ENCODE assay signal across 1 cellular context in genomic region chr20:63848003-63848911, GRCh38.
TF ChIP-seq lines count a peak whose summit lies in the region.

No MANE protein-coding gene starts in this region.

TF ChIP-seq in A549, 52 proteins besides CTCF, POLR2A, EP300 and RAD21 (continued from another document):
- TF ChIP-seq REST (IDR thresholded peaks at IDR 0.05) (no peak), ZNF302 (CRISPR knock-in tag; IDR thresholded peaks at IDR 0.05) (no peak), USF2 (IDR thresholded peaks at IDR 0.05) (no peak), RARB (CRISPR knock-in tag; IDR thresholded peaks at IDR 0.05) (no peak), EHMT2 (IDR thresholded peaks at IDR 0.05; ENCODE audit: low read depth) (no peak), ELK1 (IDR thresholded peaks at IDR 0.05; ENCODE audit: low read depth, low read length) (no peak), ESRRA (IDR thresholded peaks at IDR 0.05; ENCODE audit: borderline replicate concordance, low read length) (no peak), PHF8 (IDR thresholded peaks at IDR 0.05; ENCODE audit: borderline replicate concordance, low read depth) (no peak), ATOH8 (CRISPR knock-in tag; IDR thresholded peaks at IDR 0.05; ENCODE audit: low read depth) (no peak), SMC3 (IDR thresholded peaks at IDR 0.05) (no peak), NFE2L2 (conservative IDR thresholded peaks at IDR 0.05; ENCODE audit: low read length) (no peak), TFCP2L1 (CRISPR knock-in tag; IDR thresholded peaks at IDR 0.05) (no peak), RNF2 (IDR thresholded peaks at IDR 0.05; ENCODE audit: borderline replicate concordance, low read depth) (no peak), SREBF2 (IDR thresholded peaks at IDR 0.05) (no peak), PBX3 (IDR thresholded peaks at IDR 0.05) (no peak), ZFP36 (IDR thresholded peaks at IDR 0.05; ENCODE audit: borderline replicate concordance, partially characterized antibody) (no peak)
